In genomic region chr7:101023839-101024238, GRCh38 we compare ENCODE assay signal across 4 cellular contexts. TPM values are rescaled to one million over a fixed set of nuclear protein-coding genes. Genes with fewer than 3 reads are reported as not detected.
"Had no signal": no experiment of that assay in that cellular context is flagged by ENCODE, and none has a peak within 500 bp of the region (broad histone marks: within the 10 kb centered on the region; RNA-seq: fewer than 3 reads in every experiment).

No MANE protein-coding gene starts in this region.

- DNase-seq: GDM1, GF-D8 had no signal

- H3K4me3 ChIP-seq: GM12878 had no signal

- ATAC-seq: GM12878 had no signal

RNA-seq across cellular contexts. Expression of gene MUC17, which starts 4.0 kb away (rescaled TPM):
- total RNA-seq: G401, GM12878 had no signal

RNA-seq across cellular contexts. Expression of gene MUC12, which starts 54.5 kb away (rescaled TPM):
- total RNA-seq: G401 had no signal
